1 cellular context compared by ENCODE assay signal in the genomic region with DNA sequence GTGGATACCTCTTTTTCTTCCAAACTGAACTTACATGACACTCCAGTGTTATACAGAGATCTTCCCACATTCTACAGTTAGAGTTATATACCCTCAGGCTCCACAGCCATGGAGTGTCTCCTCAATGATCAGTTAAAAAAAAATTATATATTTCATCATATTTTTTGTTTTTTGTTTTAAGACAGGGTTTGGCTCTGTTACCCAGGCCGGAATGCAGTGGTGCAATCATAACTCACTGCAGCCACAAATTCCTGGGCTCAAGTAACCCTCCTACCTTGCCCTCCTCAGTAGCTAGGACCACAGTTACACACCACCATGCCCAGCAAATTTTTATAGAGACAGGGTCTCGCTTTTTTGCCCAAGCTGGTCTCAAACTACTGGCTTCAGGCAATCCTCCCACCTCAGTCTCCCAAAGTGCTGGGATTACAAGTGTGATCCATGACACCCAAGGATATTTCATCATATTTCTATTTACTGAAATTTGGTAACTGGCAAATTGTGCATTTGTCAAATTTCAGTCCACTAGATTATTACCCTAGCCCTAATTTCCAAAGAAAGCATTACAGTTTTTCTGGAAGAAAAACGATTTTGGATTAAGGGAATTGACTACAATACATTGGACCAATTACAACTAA.
TF ChIP-seq lines count a peak whose summit lies in the region.

No MANE protein-coding gene starts in this region.

TF ChIP-seq in GM23338, 12 proteins besides CTCF, POLR2A, EP300 and RAD21 (continued from another document):
- TF ChIP-seq, protein P1, sequence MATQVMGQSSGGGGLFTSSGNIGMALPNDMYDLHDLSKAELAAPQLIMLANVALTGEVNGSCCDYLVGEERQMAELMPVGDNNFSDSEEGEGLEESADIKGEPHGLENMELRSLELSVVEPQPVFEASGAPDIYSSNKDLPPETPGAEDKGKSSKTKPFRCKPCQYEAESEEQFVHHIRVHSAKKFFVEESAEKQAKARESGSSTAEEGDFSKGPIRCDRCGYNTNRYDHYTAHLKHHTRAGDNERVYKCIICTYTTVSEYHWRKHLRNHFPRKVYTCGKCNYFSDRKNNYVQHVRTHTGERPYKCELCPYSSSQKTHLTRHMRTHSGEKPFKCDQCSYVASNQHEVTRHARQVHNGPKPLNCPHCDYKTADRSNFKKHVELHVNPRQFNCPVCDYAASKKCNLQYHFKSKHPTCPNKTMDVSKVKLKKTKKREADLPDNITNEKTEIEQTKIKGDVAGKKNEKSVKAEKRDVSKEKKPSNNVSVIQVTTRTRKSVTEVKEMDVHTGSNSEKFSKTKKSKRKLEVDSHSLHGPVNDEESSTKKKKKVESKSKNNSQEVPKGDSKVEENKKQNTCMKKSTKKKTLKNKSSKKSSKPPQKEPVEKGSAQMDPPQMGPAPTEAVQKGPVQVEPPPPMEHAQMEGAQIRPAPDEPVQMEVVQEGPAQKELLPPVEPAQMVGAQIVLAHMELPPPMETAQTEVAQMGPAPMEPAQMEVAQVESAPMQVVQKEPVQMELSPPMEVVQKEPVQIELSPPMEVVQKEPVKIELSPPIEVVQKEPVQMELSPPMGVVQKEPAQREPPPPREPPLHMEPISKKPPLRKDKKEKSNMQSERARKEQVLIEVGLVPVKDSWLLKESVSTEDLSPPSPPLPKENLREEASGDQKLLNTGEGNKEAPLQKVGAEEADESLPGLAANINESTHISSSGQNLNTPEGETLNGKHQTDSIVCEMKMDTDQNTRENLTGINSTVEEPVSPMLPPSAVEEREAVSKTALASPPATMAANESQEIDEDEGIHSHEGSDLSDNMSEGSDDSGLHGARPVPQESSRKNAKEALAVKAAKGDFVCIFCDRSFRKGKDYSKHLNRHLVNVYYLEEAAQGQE (IDR thresholded peaks at IDR 0.05; ENCODE audit: unreplicated experiment) = no peak
